In the genomic region with DNA sequence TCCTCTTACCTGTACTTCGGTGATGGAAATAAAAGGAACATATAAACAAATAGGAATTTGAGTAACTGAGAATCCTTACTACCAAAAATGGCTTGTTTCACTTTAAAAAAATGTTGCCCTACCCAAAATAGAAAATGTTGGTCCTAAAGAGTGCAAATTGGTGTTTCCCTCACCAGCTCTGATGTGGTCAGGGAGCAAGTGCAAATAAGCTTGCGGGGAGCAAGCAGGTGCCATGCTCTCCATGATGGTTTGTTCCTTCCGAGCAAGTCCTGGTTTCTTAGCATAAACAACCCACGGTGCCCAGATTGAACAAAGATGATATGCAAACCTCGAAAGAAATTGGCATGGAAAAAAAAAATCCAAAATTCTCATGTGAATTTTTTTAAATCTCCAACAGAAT, we compare ENCODE assay signal across 25 cellular contexts.
"Had no signal": no experiment of that assay in that cellular context is flagged by ENCODE, and none has a peak within 500 bp of the region (broad histone marks: within the 10 kb centered on the region; RNA-seq: fewer than 3 reads in every experiment).

No MANE protein-coding gene starts in this region.

- H3K9ac ChIP-seq: SK-N-SH had no signal

- H3K9me3 ChIP-seq: MG63, SK-N-SH had no signal

- H3K4me2 ChIP-seq: SK-N-SH had no signal

- H3K4me1 Mint-ChIP-seq: IgD-negative memory B cell had no signal

- H3K4me3 Mint-ChIP-seq: IgD-negative memory B cell, T-cell had no signal

- H3K27me3 ChIP-seq: MG63 had no signal

- H3K27me3 Mint-ChIP-seq: IgD-negative memory B cell, T-cell had no signal

- DNase-seq: Karpas-422, KBM-7, MG63, NCI-H1092 treated with DMSO at 0.1 percent for 48 hours, NCI-H1436, NCI-H187, NCI-H2029, NCI-H2081 treated with DMSO at 0.1 percent for 48 hours, NCI-H2171, NCI-H226, NCI-H446, NCI-H510A, NCI-H524 treated with DMSO at 0.1 percent for 48 hours, NCI-H69, NCI-H774, PC-3, SHP77, SK-N-SH, SW 1271, T-cell had no signal

- FAIRE-seq: HTR-8/SVneo had no signal

- H3K4me3 ChIP-seq: MG63 had no signal

- ATAC-seq: Panc1, PC-3, T-cell had no signal

- H3K27ac Mint-ChIP-seq: IgD-negative memory B cell, T-cell had no signal

- H3K27ac ChIP-seq: HL-60, RWPE1 had no signal

- H3K9me3 Mint-ChIP-seq: IgD-negative memory B cell, T-cell had no signal
